ENCODE assay signal across 19 cellular contexts in genomic region chr11:283405-284080, GRCh38. TPM values are rescaled to one million over a fixed set of nuclear protein-coding genes. Genes with fewer than 3 reads are reported as not detected.
DNase-seq lines count a peak whose midpoint lies in the region; ATAC-seq and TF ChIP-seq lines count a peak whose summit lies in the region.
"Had no signal": no experiment of that assay in that cellular context is flagged by ENCODE, and none has a peak within 500 bp of the region (broad histone marks: within the 10 kb centered on the region; RNA-seq: fewer than 3 reads in every experiment).

No MANE protein-coding gene starts in this region.

- H3K27me3 Mint-ChIP-seq in natural killer cell treated with Interleukin-12 subunit alpha and Interleukin-12 subunit beta and Interleukin-15 and Interleukin-18, amount 100 ng/mL, for 72 hours: peaks cover 20 to 35% of the 10 kb centered on the region in 2 donors
- peaks cover 0 to 37% of the 10 kb centered on the region in 2 donors for H3K27me3 Mint-ChIP-seq in natural killer cell (ENCODE audit: low read depth in 2 of 2)
- peaks cover 56% of the 10 kb centered on the region for H3K27me3 Mint-ChIP-seq in WTC11 (ENCODE audit: low read depth)
- peaks cover 49% of the 10 kb centered on the region for H3K27me3 Mint-ChIP-seq in activated T-helper 2 cell treated with anti-CD3 and anti-CD28 coated beads, Interferon-gamma antibody, Interleukin-2, Interleukin-4, amounts not matched to agents 10 μg/mL and 5 μg/mL and 100 μg/mL, durations not matched to agents 14 hours and 24 hours and 36 hours (ENCODE audit: low read depth)

- TF ChIP-seq CTCF in natural killer cell (IDR thresholded peaks at IDR 0.05): no peak
- no peak for TF ChIP-seq CTCF in WTC11 (IDR thresholded peaks at IDR 0.05)
- TF ChIP-seq CTCF in ovary (IDR thresholded peaks at IDR 0.05): no peak

- H3K9me3 Mint-ChIP-seq in natural killer cell treated with Interleukin-12 subunit alpha and Interleukin-12 subunit beta and Interleukin-15 and Interleukin-18, amount 100 ng/mL, for 72 hours: no peaks in the 10 kb centered on the region
- H3K9me3 Mint-ChIP-seq in natural killer cell (no peaks in the 10 kb centered on the region), WTC11 (no peaks in the 10 kb centered on the region)
- H3K9me3 Mint-ChIP-seq in activated T-helper 2 cell treated with anti-CD3 and anti-CD28 coated beads, Interferon-gamma antibody, Interleukin-2, Interleukin-4, amounts not matched to agents 10 μg/mL and 5 μg/mL and 100 μg/mL, durations not matched to agents 14 hours and 24 hours and 36 hours: no peaks in the 10 kb centered on the region
- H3K9me3 Mint-ChIP-seq: T-helper 2 cell treated with Interferon-gamma antibody and Interleukin-4, amounts not matched to agents 5 μg/mL and 100 μg/mL, for 36 hours had no signal

- no peaks in the 10 kb centered on the region for H3K36me3 Mint-ChIP-seq in natural killer cell treated with Interleukin-12 subunit alpha and Interleukin-12 subunit beta and Interleukin-15 and Interleukin-18, amount 100 ng/mL, for 72 hours
- H3K36me3 Mint-ChIP-seq in natural killer cell: no peaks in the 10 kb centered on the region
- H3K36me3 Mint-ChIP-seq in WTC11: no peaks in the 10 kb centered on the region
- H3K36me3 Mint-ChIP-seq in activated T-helper 2 cell treated with anti-CD3 and anti-CD28 coated beads, Interferon-gamma antibody, Interleukin-2, Interleukin-4, amounts not matched to agents 10 μg/mL and 5 μg/mL and 100 μg/mL, durations not matched to agents 14 hours and 24 hours and 36 hours (ENCODE audit: low read depth): peaks cover 8% of the 10 kb centered on the region

- peak; percentile 52 for DNase-seq in natural killer cell treated with Interleukin-12 subunit alpha and Interleukin-12 subunit beta and Interleukin-15 and Interleukin-18, amount 100 ng/mL, for 72 hours (ENCODE audit: low spot score)
- DNase-seq in natural killer cell (no peak), WTC11 (ENCODE audit: low spot score) (no peak), left lobe of liver (ENCODE audit: low spot score) (peak; percentile 43), T-helper 2 cell (no peak), ovary (no peak)
- DNase-seq in activated T-helper 2 cell treated with anti-CD3 and anti-CD28 coated beads, Interferon-gamma antibody, Interleukin-2, Interleukin-4, amounts not matched to agents 10 μg/mL and 5 μg/mL and 100 μg/mL, durations not matched to agents 14 hours and 24 hours and 36 hours (ENCODE audit: low spot score): no peak
- DNase-seq: Kasumi-1, kidney glomerular epithelial cell, NCI-H1694 had no signal

- H3K9me3 ChIP-seq in ovary: no peaks in the 10 kb centered on the region
- H3K9me3 ChIP-seq: mucosa of descending colon, psoas muscle, tibial artery had no signal

- H3K36me3 ChIP-seq in ovary: no peaks in the 10 kb centered on the region
- H3K36me3 ChIP-seq: BLaER1 treated with 17β-estradiol and CSF1 and Interleukin-3, amounts not matched to agents 10 nM and 100 nM; tibial artery had no signal

- H3K27me3 ChIP-seq in ovary: peaks cover 5% of the 10 kb centered on the region

- WGBS in ovary, 3 donors: 81 to 85% (median 84%) methylated on average over 22 of the region's 22 CpGs

- POLR2A ChIA-PET in WTC11 (lab: Charles Lee): interaction anchor here (1.0 to 1.2 kb wide), 3 partner anchors 12 to 17 kb away, joined by 3 to 4 read pairs (median 3); no protein-coding TSS in a partner anchor

- peaks cover 17 to 41% of the 10 kb centered on the region in 2 donors for H3K4me1 Mint-ChIP-seq in natural killer cell treated with Interleukin-12 subunit alpha and Interleukin-12 subunit beta and Interleukin-15 and Interleukin-18, amount 100 ng/mL, for 72 hours (ENCODE audit: low read depth in 2 of 2)
- H3K4me1 Mint-ChIP-seq in natural killer cell (peaks cover 23 to 45% of the 10 kb centered on the region in 2 donors), WTC11 (peaks cover 40% of the 10 kb centered on the region)
- H3K4me1 Mint-ChIP-seq in activated T-helper 2 cell treated with anti-CD3 and anti-CD28 coated beads, Interferon-gamma antibody, Interleukin-2, Interleukin-4, amounts not matched to agents 10 μg/mL and 5 μg/mL and 100 μg/mL, durations not matched to agents 14 hours and 24 hours and 36 hours (ENCODE audit: low read depth): peaks cover 37% of the 10 kb centered on the region

- no peak overlapping the region for H3K4me3 ChIP-seq in ovary
- H3K4me3 ChIP-seq: BLaER1 treated with 17β-estradiol and CSF1 and Interleukin-3, amounts not matched to agents 10 nM and 100 nM; coronary artery; mucosa of descending colon; psoas muscle; tibial artery had no signal

- no peak for TF ChIP-seq POLR2A in ovary (IDR thresholded peaks at IDR 0.05)

- H3K27ac ChIP-seq in ovary: no peak overlapping the region
- H3K27ac ChIP-seq: BLaER1 treated with 17β-estradiol and CSF1 and Interleukin-3, amounts not matched to agents 10 nM and 100 nM; coronary artery; psoas muscle; tibial artery had no signal

- peaks cover 3% of the 10 kb centered on the region for H3K4me1 ChIP-seq in ovary (ENCODE audit: insufficient read depth)
- H3K4me1 ChIP-seq: psoas muscle had no signal

- no peak overlapping the region for H3K4me3 Mint-ChIP-seq in natural killer cell treated with Interleukin-12 subunit alpha and Interleukin-12 subunit beta and Interleukin-15 and Interleukin-18, amount 100 ng/mL, for 72 hours
- H3K4me3 Mint-ChIP-seq in natural killer cell (no peak overlapping the region), WTC11 (no peak overlapping the region)
- no peak overlapping the region for H3K4me3 Mint-ChIP-seq in activated T-helper 2 cell treated with anti-CD3 and anti-CD28 coated beads, Interferon-gamma antibody, Interleukin-2, Interleukin-4, amounts not matched to agents 10 μg/mL and 5 μg/mL and 100 μg/mL, durations not matched to agents 14 hours and 24 hours and 36 hours (ENCODE audit: low read depth)

- no peak overlapping the region for H3K27ac Mint-ChIP-seq in natural killer cell treated with Interleukin-12 subunit alpha and Interleukin-12 subunit beta and Interleukin-15 and Interleukin-18, amount 100 ng/mL, for 72 hours
- H3K27ac Mint-ChIP-seq in natural killer cell: no peak overlapping the region
- H3K27ac Mint-ChIP-seq in WTC11: peak overlapping the region; percentile 50; the same call in 1 of the 2 replicates
- no peak overlapping the region for H3K27ac Mint-ChIP-seq in activated T-helper 2 cell treated with anti-CD3 and anti-CD28 coated beads, Interferon-gamma antibody, Interleukin-2, Interleukin-4, amounts not matched to agents 10 μg/mL and 5 μg/mL and 100 μg/mL, durations not matched to agents 14 hours and 24 hours and 36 hours

- intact Hi-C loops in natural killer cell (cut with micrococcal nuclease) (no loop called here), ovary (cut with DNase I) (loop anchor here in 1 of 4 donors (5.0 kb wide), 1 partner anchor 36 kb away; no protein-coding TSS in a partner anchor)
- intact Hi-C loops in activated T-helper 2 cell treated with anti-CD3 and anti-CD28 coated beads, Interferon-gamma antibody, Interleukin-2, Interleukin-4, amounts not matched to agents 10 μg/mL and 5 μg/mL and 100 μg/mL, durations not matched to agents 14 hours and 24 hours and 36 hours (cut with micrococcal nuclease): no loop called here

- CTCF ChIA-PET in WTC11 (lab: Charles Lee): interaction anchor here (0.5 to 5.8 kb wide), 4 partner anchors 22 to 708 kb away, joined by 3 to 53 read pairs (median 6); no protein-coding TSS in a partner anchor

- no peak for TF ChIP-seq EP300 in ovary (IDR thresholded peaks at IDR 0.05)

- no peak for ATAC-seq in natural killer cell treated with Interleukin-12 subunit alpha and Interleukin-12 subunit beta and Interleukin-15 and Interleukin-18, amount 100 ng/mL, for 72 hours
- no peak for ATAC-seq in natural killer cell
- no peak for ATAC-seq in WTC11
- no peak for ATAC-seq in left lobe of liver
- ATAC-seq: esophagus mucosa, mucosa of descending colon, psoas muscle had no signal

RNA-seq across cellular contexts. Expression of gene NLRP6, which starts 5.3 kb away (rescaled TPM):
- total RNA-seq in natural killer cell treated with Interleukin-12 subunit alpha and Interleukin-12 subunit beta and Interleukin-15 and Interleukin-18, amount 100 ng/mL, for 72 hours: 1 to 10 TPM in 1 of 2 donors, under 1 TPM in 1; 0.26 to 1.2 TPM
- 1 to 10 TPM; 1.7 to 3.0 (median 2.3) TPM for total RNA-seq in natural killer cell
- 0.09 to 0.14 TPM in 2 of 3 replicates, not detected in the other for total RNA-seq in WTC11 (2021)
- total RNA-seq in left lobe of liver: 1.9 TPM
- 1 to 10 TPM in 1 of 7 donors, under 1 TPM in 4, not detected in 2; 0.15 to 1.1 (median 0.20) TPM for total RNA-seq in ovary
- polyA plus RNA-seq in ovary: under 1 TPM in 1 of 2 donors, not detected in 1; 0.02 TPM
- 0.97 and 1.1 TPM in 2 replicates for total RNA-seq in activated T-helper 2 cell treated with anti-CD3 and anti-CD28 coated beads, Interferon-gamma antibody, Interleukin-2, Interleukin-4, amounts not matched to agents 10 μg/mL and 5 μg/mL and 100 μg/mL, durations not matched to agents 14 hours and 24 hours and 36 hours
- total RNA-seq: Daoy, NCI-H460 had no signal

RNA-seq across cellular contexts. Expression of gene PGGHG, which starts 5.4 kb away (rescaled TPM):
- 10 to 100 TPM; 17.0 to 24.9 TPM for total RNA-seq in natural killer cell treated with Interleukin-12 subunit alpha and Interleukin-12 subunit beta and Interleukin-15 and Interleukin-18, amount 100 ng/mL, for 72 hours
- total RNA-seq in natural killer cell (100 to 1,000 TPM; 130 to 237 (median 153) TPM), WTC11 (2021) (74.9 to 111 TPM (median 106 TPM) in 3 replicates), left lobe of liver (37.0 TPM), ovary (10 to 100 TPM in 4 of 7 donors, 1 to 10 TPM in 3; 3.3 to 21.3 (median 10.6) TPM)
- polyA plus RNA-seq in ovary: 1 to 10 TPM in 1 of 2 donors, under 1 TPM in 1; 0.25 to 6.1 TPM
- total RNA-seq in activated T-helper 2 cell treated with anti-CD3 and anti-CD28 coated beads, Interferon-gamma antibody, Interleukin-2, Interleukin-4, amounts not matched to agents 10 μg/mL and 5 μg/mL and 100 μg/mL, durations not matched to agents 14 hours and 24 hours and 36 hours: 62.0 and 62.8 TPM in 2 replicates

RNA-seq across cellular contexts. Expression of gene IFITM5, which starts 15.8 kb away (rescaled TPM):
- total RNA-seq in natural killer cell treated with Interleukin-12 subunit alpha and Interleukin-12 subunit beta and Interleukin-15 and Interleukin-18, amount 100 ng/mL, for 72 hours: not detected
- total RNA-seq in natural killer cell: not detected
- total RNA-seq in WTC11 (2021): not detected in 3 replicates
- total RNA-seq in left lobe of liver: not detected
- total RNA-seq in ovary: not detected
- not detected for polyA plus RNA-seq in ovary
- not detected in 2 replicates for total RNA-seq in activated T-helper 2 cell treated with anti-CD3 and anti-CD28 coated beads, Interferon-gamma antibody, Interleukin-2, Interleukin-4, amounts not matched to agents 10 μg/mL and 5 μg/mL and 100 μg/mL, durations not matched to agents 14 hours and 24 hours and 36 hours
- total RNA-seq: Daoy, esophagus mucosa, mucosa of descending colon, NCI-H460, psoas muscle had no signal
- polyA plus RNA-seq: psoas muscle had no signal

RNA-seq across cellular contexts. Expression of gene IFITM2, which starts 24.1 kb away (rescaled TPM):
- 100 to 1,000 TPM in 1 of 2 donors, 10 to 100 TPM in 1; 87.9 to 171 TPM for total RNA-seq in natural killer cell treated with Interleukin-12 subunit alpha and Interleukin-12 subunit beta and Interleukin-15 and Interleukin-18, amount 100 ng/mL, for 72 hours
- 1,000 to 10,000 TPM; 1,080 to 1,421 (median 1,273) TPM for total RNA-seq in natural killer cell
- total RNA-seq in WTC11 (2021): 436 to 616 TPM (median 577 TPM) in 3 replicates
- 354 TPM for total RNA-seq in left lobe of liver
- 1,000 to 10,000 TPM in 1 of 7 donors, 100 to 1,000 TPM in 6; 207 to 1,149 (median 546) TPM for total RNA-seq in ovary
- 100 to 1,000 TPM; 306 to 616 TPM for polyA plus RNA-seq in ovary
- 680 and 689 TPM in 2 replicates for total RNA-seq in activated T-helper 2 cell treated with anti-CD3 and anti-CD28 coated beads, Interferon-gamma antibody, Interleukin-2, Interleukin-4, amounts not matched to agents 10 μg/mL and 5 μg/mL and 100 μg/mL, durations not matched to agents 14 hours and 24 hours and 36 hours

RNA-seq across cellular contexts. Expression of gene IFITM1, which starts 30.3 kb away (rescaled TPM):
- 10 to 100 TPM; 58.1 to 71.0 TPM for total RNA-seq in natural killer cell treated with Interleukin-12 subunit alpha and Interleukin-12 subunit beta and Interleukin-15 and Interleukin-18, amount 100 ng/mL, for 72 hours
- total RNA-seq in natural killer cell: 100 to 1,000 TPM; 540 to 809 (median 710) TPM
- 544 to 679 TPM (median 640 TPM) in 3 replicates for total RNA-seq in WTC11 (2021)
- total RNA-seq in left lobe of liver: 29.2 TPM
- total RNA-seq in ovary: 100 to 1,000 TPM; 317 to 760 (median 496) TPM
- polyA plus RNA-seq in ovary: 100 to 1,000 TPM; 211 to 748 TPM
- 256 and 260 TPM in 2 replicates for total RNA-seq in activated T-helper 2 cell treated with anti-CD3 and anti-CD28 coated beads, Interferon-gamma antibody, Interleukin-2, Interleukin-4, amounts not matched to agents 10 μg/mL and 5 μg/mL and 100 μg/mL, durations not matched to agents 14 hours and 24 hours and 36 hours

Comparison
In these comparisons a context has a peak if more than half of its experiments do, and no peak if none do; other contexts are left out.
1. DNase-seq: peak in natural killer cell treated with Interleukin-12 subunit alpha and Interleukin-12 subunit beta and Interleukin-15 and Interleukin-18, amount 100 ng/mL, for 72 hours (single experiment) and left lobe of liver (single experiment); none in natural killer cell (single experiment), WTC11 (single experiment), T-helper 2 cell (0 of 5), ovary (0 of 5) and activated T-helper 2 cell treated with anti-CD3 and anti-CD28 coated beads, Interferon-gamma antibody, Interleukin-2, Interleukin-4, amounts not matched to agents 10 μg/mL and 5 μg/mL and 100 μg/mL, durations not matched to agents 14 hours and 24 hours and 36 hours (single experiment).